Comparison of ENCODE assay signal across 11 cellular contexts in genomic region chr6:98124176-98124575, GRCh38.
"Had no signal": no experiment of that assay in that cellular context is flagged by ENCODE, and none has a peak within 500 bp of the region (broad histone marks: within the 10 kb centered on the region; RNA-seq: fewer than 3 reads in every experiment).

No MANE protein-coding gene starts in this region.

- H3K9me3 ChIP-seq: adrenal gland, heart left ventricle, testis had no signal

- H3K4me3 ChIP-seq: adrenal gland, heart left ventricle, testis had no signal

- H3K4me1 ChIP-seq: adrenal gland, heart left ventricle, testis had no signal

- H3K27me3 Mint-ChIP-seq: activated naive CD4-positive, alpha-beta T cell treated with anti-CD3 and anti-CD28 coated beads, Interleukin-2, amount 10 ng/mL, durations not matched to agents 7 days and 5 days had no signal

- H3K27me3 ChIP-seq: adrenal gland, brain microvascular endothelial cell, testis had no signal

- H3K27ac ChIP-seq: adrenal gland, brain microvascular endothelial cell, heart left ventricle, testis had no signal

- H3K36me3 Mint-ChIP-seq: activated naive CD4-positive, alpha-beta T cell treated with anti-CD3 and anti-CD28 coated beads, Interleukin-2, amount 10 ng/mL, durations not matched to agents 7 days and 5 days had no signal

- H3K27ac Mint-ChIP-seq: activated CD8-positive, alpha-beta T cell treated with anti-CD3 and anti-CD28 coated beads, Interleukin-2, amount 10 ng/mL, durations not matched to agents 7 days and 5 days; activated naive CD4-positive, alpha-beta T cell treated with anti-CD3 and anti-CD28 coated beads, Interleukin-2, amount 10 ng/mL, durations not matched to agents 7 days and 5 days; nephron progenitor cell; stimulated activated naive CD8-positive, alpha-beta T cell treated with anti-CD3 and anti-CD28 coated beads, Interleukin-15, amount 100 ng/mL, for 72 hours had no signal

- H3K4me1 Mint-ChIP-seq: activated naive CD4-positive, alpha-beta T cell treated with anti-CD3 and anti-CD28 coated beads, Interleukin-2, amount 10 ng/mL, durations not matched to agents 7 days and 5 days; stimulated activated naive CD8-positive, alpha-beta T cell treated with anti-CD3 and anti-CD28 coated beads, Interleukin-15, amount 100 ng/mL, for 72 hours had no signal

- H3K4me3 Mint-ChIP-seq: activated CD8-positive, alpha-beta T cell treated with anti-CD3 and anti-CD28 coated beads, Interleukin-2, amount 10 ng/mL, durations not matched to agents 7 days and 5 days; activated naive CD4-positive, alpha-beta T cell treated with anti-CD3 and anti-CD28 coated beads, Interleukin-2, amount 10 ng/mL, durations not matched to agents 7 days and 5 days; nephron progenitor cell; stimulated activated naive CD8-positive, alpha-beta T cell treated with anti-CD3 and anti-CD28 coated beads, Interleukin-15, amount 100 ng/mL, for 72 hours had no signal

- H3K36me3 ChIP-seq: adrenal gland, brain microvascular endothelial cell, heart left ventricle had no signal

- H3K9me3 Mint-ChIP-seq: activated naive CD4-positive, alpha-beta T cell treated with anti-CD3 and anti-CD28 coated beads, Interleukin-2, amount 10 ng/mL, durations not matched to agents 7 days and 5 days; nephron progenitor cell; stimulated activated naive CD8-positive, alpha-beta T cell treated with anti-CD3 and anti-CD28 coated beads, Interleukin-15, amount 100 ng/mL, for 72 hours had no signal

- DNase-seq: activated CD4-positive, alpha-beta T cell treated with anti-CD3 and anti-CD28 coated beads for 4 hours; activated CD8-positive, alpha-beta T cell treated with anti-CD3 and anti-CD28 coated beads, Interleukin-2, amount 10 ng/mL, durations not matched to agents 7 days and 5 days; activated naive CD4-positive, alpha-beta T cell treated with anti-CD3 and anti-CD28 coated beads, Interleukin-2, amount 10 ng/mL, durations not matched to agents 7 days and 5 days; adrenal gland; brain microvascular endothelial cell; heart left ventricle; nephron progenitor cell; stimulated activated CD4-positive, alpha-beta T cell treated with anti-CD3 and anti-CD28 coated beads, Interleukin-4, amount 100 ng/mL, for 1 hour; stimulated activated CD8-positive, alpha-beta memory T cell treated with anti-CD3 and anti-CD28 coated beads, Interleukin-4, amount 100 ng/mL, for 48 hours; stimulated activated naive CD8-positive, alpha-beta T cell treated with anti-CD3 and anti-CD28 coated beads, Interleukin-15, amount 100 ng/mL, for 72 hours; testis had no signal
